1 cellular context compared by ENCODE assay signal in genomic region chr5:177131352-177131710, GRCh38.
TF ChIP-seq lines count a peak whose summit lies in the region.

No MANE protein-coding gene starts in this region.

TF ChIP-seq in IMR-90, 13 proteins besides CTCF, POLR2A, EP300 and RAD21:
- no peak for TF ChIP-seq SMC3 (IDR thresholded peaks at IDR 0.05; ENCODE audit: low read depth, low read length)
- TF ChIP-seq CHD1 (IDR thresholded peaks at IDR 0.05; ENCODE audit: low read depth, low read length), result no peak
- TF ChIP-seq RCOR1 (IDR thresholded peaks at IDR 0.05; ENCODE audit: insufficient replicate concordance, low read length), result no peak
- no peak for TF ChIP-seq ELK1 (IDR thresholded peaks at IDR 0.05; ENCODE audit: borderline replicate concordance, low read depth, low read length)
- no peak for TF ChIP-seq CEBPB (IDR thresholded peaks at IDR 0.05; ENCODE audit: low read depth, low read length)
- TF ChIP-seq NFE2L2 (IDR thresholded peaks at IDR 0.05; ENCODE audit: low read depth, low read length), result no peak
- no peak for TF ChIP-seq MXI1 (IDR thresholded peaks at IDR 0.05; ENCODE audit: borderline replicate concordance, low read depth, low read length)
- TF ChIP-seq MAZ (IDR thresholded peaks at IDR 0.05; ENCODE audit: borderline replicate concordance, low read depth, low read length), result no peak
- TF ChIP-seq USF2 (IDR thresholded peaks at IDR 0.05; ENCODE audit: low read depth, low read length), result no peak
- no peak for TF ChIP-seq MAFK (IDR thresholded peaks at IDR 0.05; ENCODE audit: low read depth, low read length)
